In the genomic region with DNA sequence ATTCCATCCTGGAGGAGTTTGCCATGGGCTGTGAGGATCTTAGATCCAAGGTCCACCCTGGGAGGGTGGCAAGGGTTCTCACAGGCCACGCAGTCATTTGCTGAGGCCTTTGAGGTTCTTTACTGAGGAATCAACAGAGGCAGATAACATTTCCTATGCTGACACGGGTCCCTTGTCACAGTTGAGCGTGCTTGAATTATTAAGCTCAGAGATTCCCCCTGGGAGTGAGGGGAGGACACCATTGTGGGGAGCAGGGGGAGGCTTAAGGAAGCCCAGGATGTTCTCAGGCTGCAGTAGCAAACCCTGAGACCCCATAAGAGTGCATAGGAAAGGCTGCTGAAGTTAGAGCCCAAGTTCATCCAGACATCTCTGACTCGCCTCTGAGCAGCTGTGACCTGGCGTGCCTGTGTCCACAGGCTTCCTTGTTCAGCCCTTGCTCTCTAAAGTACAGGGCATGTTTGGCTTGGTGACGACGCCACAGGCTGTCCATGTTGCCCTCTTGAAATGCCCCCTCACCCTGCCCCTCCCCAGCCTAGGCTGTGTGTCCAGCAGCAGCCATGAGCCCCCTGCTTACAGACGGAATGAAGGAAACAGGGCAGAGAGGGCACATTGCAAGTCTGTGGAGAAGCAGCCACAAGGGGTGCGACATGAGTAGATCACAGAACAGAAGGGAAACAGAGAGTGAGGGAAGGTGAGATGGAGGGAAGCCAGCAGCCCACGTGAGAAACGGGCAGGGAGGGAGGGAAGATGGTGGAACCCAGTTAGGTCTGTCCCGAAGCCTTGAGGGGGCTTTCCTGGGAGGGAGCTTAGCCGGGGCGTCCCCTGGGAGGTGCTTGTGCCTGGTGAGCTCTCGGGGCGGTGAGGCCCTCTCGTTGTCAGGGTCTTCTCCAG, we compare ENCODE assay signal across 9 cellular contexts. TPM values are rescaled to one million over a fixed set of nuclear protein-coding genes. Genes with fewer than 3 reads are reported as not detected.
DNase-seq lines count a peak whose midpoint lies in the region; ATAC-seq and TF ChIP-seq lines count a peak whose summit lies in the region.
"Had no signal": no experiment of that assay in that cellular context is flagged by ENCODE, and none has a peak within 500 bp of the region (broad histone marks: within the 10 kb centered on the region; RNA-seq: fewer than 3 reads in every experiment).

No MANE protein-coding gene starts in this region.

- peak overlapping the region; percentile 49 for H3K27ac Mint-ChIP-seq in activated naive CD8-positive, alpha-beta T cell treated with anti-CD3 and anti-CD28 coated beads, Interleukin-2, amount 50 U/mL, for 24 hours

- ATAC-seq in HG02885 (IDR thresholded peaks at IDR 0.05; ENCODE audit: poor library complexity, unreplicated experiment), result peak; percentile 55
- ATAC-seq in activated naive CD8-positive, alpha-beta T cell treated with anti-CD3 and anti-CD28 coated beads, Interleukin-2, amount 50 U/mL, for 24 hours, result peak; percentile 48
- ATAC-seq in upper lobe of left lung (ENCODE audit: low FRiP score in 2 of 2), result peak; percentile 4 to 30

- peak; percentile 0 for DNase-seq in NCI-H510A treated with DMSO at 0.1 percent for 48 hours (lab: John Stamatoyannopoulos, UW)
- no peak for DNase-seq in NCI-H510A (lab: John Stamatoyannopoulos, UW)
- peak; percentile 20 for DNase-seq in activated naive CD8-positive, alpha-beta T cell treated with anti-CD3 and anti-CD28 coated beads, Interleukin-2, amount 50 U/mL, for 24 hours
- DNase-seq in left kidney (ENCODE audit: low read depth, low spot score), result peak; percentile 53
- no peak for DNase-seq in upper lobe of left lung
- no peak for DNase-seq in NCI-H146 (lab: John Stamatoyannopoulos, UW)
- DNase-seq in effector CD4-positive, alpha-beta T cell, result no peak

- no peak for TF ChIP-seq EP300 in upper lobe of left lung (IDR thresholded peaks at IDR 0.05)

- H3K27ac ChIP-seq in upper lobe of left lung, result no peak overlapping the region

- no peaks in the 10 kb centered on the region for H3K9me3 Mint-ChIP-seq in activated naive CD8-positive, alpha-beta T cell treated with anti-CD3 and anti-CD28 coated beads, Interleukin-2, amount 50 U/mL, for 24 hours
- H3K9me3 Mint-ChIP-seq: CD4-positive, CD25-positive, alpha-beta regulatory T cell had no signal

- H3K36me3 Mint-ChIP-seq in activated naive CD8-positive, alpha-beta T cell treated with anti-CD3 and anti-CD28 coated beads, Interleukin-2, amount 50 U/mL, for 24 hours (ENCODE audit: low read depth), result peaks cover 15% of the 10 kb centered on the region

- TF ChIP-seq POLR2A in upper lobe of left lung (IDR thresholded peaks at IDR 0.05), result no peak

- peaks cover 0 to 16% (median 11%) of the 10 kb centered on the region in 4 donors for H3K36me3 ChIP-seq in upper lobe of left lung

- no peaks in the 10 kb centered on the region for H3K9me3 ChIP-seq in upper lobe of left lung

- peak overlapping the region; percentile 1 for H3K4me3 Mint-ChIP-seq in activated naive CD8-positive, alpha-beta T cell treated with anti-CD3 and anti-CD28 coated beads, Interleukin-2, amount 50 U/mL, for 24 hours

- TF ChIP-seq CTCF in upper lobe of left lung (IDR thresholded peaks at IDR 0.05), result no peak

- no peaks in the 10 kb centered on the region for H3K27me3 ChIP-seq in upper lobe of left lung

- peak overlapping the region in 2 of 4 donors; percentile 21 to 37 for H3K4me3 ChIP-seq in upper lobe of left lung

- 35 to 37% methylated on average over 13 to 17 of the region's 17 CpGs for WGBS in upper lobe of left lung, 2 donors

- peaks cover 9% of the 10 kb centered on the region for H3K4me1 Mint-ChIP-seq in activated naive CD8-positive, alpha-beta T cell treated with anti-CD3 and anti-CD28 coated beads, Interleukin-2, amount 50 U/mL, for 24 hours

- peaks cover 4 to 11% (median 10%) of the 10 kb centered on the region in 4 donors for H3K4me1 ChIP-seq in upper lobe of left lung

- no peaks in the 10 kb centered on the region for H3K27me3 Mint-ChIP-seq in activated naive CD8-positive, alpha-beta T cell treated with anti-CD3 and anti-CD28 coated beads, Interleukin-2, amount 50 U/mL, for 24 hours
- H3K27me3 Mint-ChIP-seq: CD4-positive, CD25-positive, alpha-beta regulatory T cell had no signal

RNA-seq across cellular contexts. Expression of a gene that starts 34.0 kb away (rescaled TPM):
- 10 to 100 TPM; 16.8 to 72.0 (median 34.0) TPM for total RNA-seq in upper lobe of left lung

Comparison
In these comparisons a context has a peak if more than half of its experiments do, and no peak if none do; other contexts are left out.
1. DNase-seq: peak in NCI-H510A treated with DMSO at 0.1 percent for 48 hours (single experiment), activated naive CD8-positive, alpha-beta T cell treated with anti-CD3 and anti-CD28 coated beads, Interleukin-2, amount 50 U/mL, for 24 hours (single experiment) and left kidney (single experiment); none in NCI-H510A (single experiment), upper lobe of left lung (0 of 2), NCI-H146 (single experiment) and effector CD4-positive, alpha-beta T cell (single experiment).
2. Peak in every context shown above with its lines, with median percentiles within 50 percentile points of each other: ATAC-seq.